9 cellular contexts compared by ENCODE assay signal in genomic region chr16:70740919-70741778, GRCh38. TPM values are rescaled to one million over a fixed set of nuclear protein-coding genes. Genes with fewer than 3 reads are reported as not detected.
DNase-seq lines count a peak whose midpoint lies in the region; ATAC-seq and TF ChIP-seq lines count a peak whose summit lies in the region.
"Had no signal": no experiment of that assay in that cellular context is flagged by ENCODE, and none has a peak within 500 bp of the region (broad histone marks: within the 10 kb centered on the region; RNA-seq: fewer than 3 reads in every experiment).

No MANE protein-coding gene starts in this region.

- H3K36me3 Mint-ChIP-seq in activated T-cell treated with anti-CD3 and anti-CD28 coated beads, Interleukin-2, amount 50 U/mL, for 72 hours (ENCODE audit: insufficient read depth in 2 of 2): peaks cover 8 to 14% of the 10 kb centered on the region in 2 donors
- peaks cover 28% of the 10 kb centered on the region for H3K36me3 Mint-ChIP-seq in activated CD8-positive, alpha-beta T cell treated with anti-CD3 and anti-CD28 coated beads for 36 hours (ENCODE audit: low read depth)

- peak in 1 of 2 donors; percentile 33 for DNase-seq in activated T-cell treated with anti-CD3 and anti-CD28 coated beads, Interleukin-2, amount 50 U/mL, for 72 hours
- DNase-seq in activated T-cell treated with anti-CD3 and anti-CD28 coated beads for 4 hours: no peak
- DNase-seq in activated CD8-positive, alpha-beta T cell treated with anti-CD3 and anti-CD28 coated beads for 36 hours: peak; percentile 43
- DNase-seq in islet precursor cell: peak; percentile 66
- peak; percentile 31 for DNase-seq in stromal cell of bone marrow (ENCODE audit: low read depth)
- no peak for DNase-seq in NCI-H2107 (lab: John Stamatoyannopoulos, UW)

- CTCF ChIA-PET in activated CD8-positive, alpha-beta T cell treated with anti-CD3 and anti-CD28 coated beads for 36 hours (lab: Charles Lee): interaction anchor here (1.6 kb wide), 1 partner anchor 30 kb away, joined by 6 read pairs; no protein-coding TSS in a partner anchor

- POLR2A ChIA-PET in activated CD8-positive, alpha-beta T cell treated with anti-CD3 and anti-CD28 coated beads for 36 hours (lab: Charles Lee): interaction anchor here (0.7 to 0.9 kb wide), 2 partner anchors 11 to 18 kb away, joined by 3 read pairs; no protein-coding TSS in a partner anchor

- no peak for TF ChIP-seq CTCF in activated CD8-positive, alpha-beta T cell treated with anti-CD3 and anti-CD28 coated beads for 36 hours (IDR thresholded peaks at IDR 0.05)

- H3K4me3 Mint-ChIP-seq in activated T-cell treated with anti-CD3 and anti-CD28 coated beads, Interleukin-2, amount 50 U/mL, for 72 hours: no peak overlapping the region
- no peak overlapping the region for H3K4me3 Mint-ChIP-seq in activated CD8-positive, alpha-beta T cell treated with anti-CD3 and anti-CD28 coated beads for 36 hours

- H3K4me1 Mint-ChIP-seq in activated T-cell treated with anti-CD3 and anti-CD28 coated beads, Interleukin-2, amount 50 U/mL, for 72 hours (ENCODE audit: low read depth): peaks cover 61% of the 10 kb centered on the region
- peaks cover 60% of the 10 kb centered on the region for H3K4me1 Mint-ChIP-seq in activated CD8-positive, alpha-beta T cell treated with anti-CD3 and anti-CD28 coated beads for 36 hours (ENCODE audit: low read depth)

- no peak for ATAC-seq in activated T-cell treated with anti-CD3 and anti-CD28 coated beads, Interleukin-2, amount 50 U/mL, for 72 hours (replicated peaks in 1 of 2)
- no peak for ATAC-seq in activated CD8-positive, alpha-beta T cell treated with anti-CD3 and anti-CD28 coated beads for 36 hours
- ATAC-seq in GM21619 (IDR thresholded peaks at IDR 0.05; ENCODE audit: unreplicated experiment) (no peak), HG03342 (IDR thresholded peaks at IDR 0.05; ENCODE audit: unreplicated experiment) (no peak)
- ATAC-seq: Panc1 had no signal

- no peaks in the 10 kb centered on the region for H3K27me3 Mint-ChIP-seq in activated T-cell treated with anti-CD3 and anti-CD28 coated beads, Interleukin-2, amount 50 U/mL, for 72 hours (ENCODE audit: low read depth)
- no peaks in the 10 kb centered on the region for H3K27me3 Mint-ChIP-seq in activated CD8-positive, alpha-beta T cell treated with anti-CD3 and anti-CD28 coated beads for 36 hours

- H3K9me3 Mint-ChIP-seq in activated T-cell treated with anti-CD3 and anti-CD28 coated beads, Interleukin-2, amount 50 U/mL, for 72 hours: no peaks in the 10 kb centered on the region
- peaks cover 2% of the 10 kb centered on the region for H3K9me3 Mint-ChIP-seq in activated CD8-positive, alpha-beta T cell treated with anti-CD3 and anti-CD28 coated beads for 36 hours

- peak overlapping the region; percentile 48 for H3K27ac Mint-ChIP-seq in activated T-cell treated with anti-CD3 and anti-CD28 coated beads, Interleukin-2, amount 50 U/mL, for 72 hours
- H3K27ac Mint-ChIP-seq in activated CD8-positive, alpha-beta T cell treated with anti-CD3 and anti-CD28 coated beads for 36 hours: peak overlapping the region; percentile 96

- intact Hi-C loops in activated CD8-positive, alpha-beta T cell treated with anti-CD3 and anti-CD28 coated beads for 36 hours (cut with micrococcal nuclease): no loop called here

RNA-seq across cellular contexts. Expression of gene MTSS2, which starts 55.3 kb away (rescaled TPM):
- total RNA-seq in activated T-cell treated with anti-CD3 and anti-CD28 coated beads, Interleukin-2, amount 50 U/mL, for 72 hours: 1 to 10 TPM; 5.5 to 8.5 TPM
- 1 to 10 TPM; 4.4 to 4.6 TPM for total RNA-seq in activated CD8-positive, alpha-beta T cell treated with anti-CD3 and anti-CD28 coated beads for 36 hours

RNA-seq across cellular contexts. Expression of gene VAC14, which starts 59.8 kb away (rescaled TPM):
- 10 to 100 TPM; 23.1 to 29.6 TPM for total RNA-seq in activated T-cell treated with anti-CD3 and anti-CD28 coated beads, Interleukin-2, amount 50 U/mL, for 72 hours
- 10 to 100 TPM; 27.6 TPM for total RNA-seq in activated CD8-positive, alpha-beta T cell treated with anti-CD3 and anti-CD28 coated beads for 36 hours

Comparison
In these comparisons a context has a peak if more than half of its experiments do, and no peak if none do; other contexts are left out.
1. DNase-seq: peak in activated CD8-positive, alpha-beta T cell treated with anti-CD3 and anti-CD28 coated beads for 36 hours (single experiment), islet precursor cell (single experiment) and stromal cell of bone marrow (single experiment); none in activated T-cell treated with anti-CD3 and anti-CD28 coated beads for 4 hours (single experiment) and NCI-H2107 (single experiment).